35 cellular contexts compared by ENCODE assay signal in the genomic region with DNA sequence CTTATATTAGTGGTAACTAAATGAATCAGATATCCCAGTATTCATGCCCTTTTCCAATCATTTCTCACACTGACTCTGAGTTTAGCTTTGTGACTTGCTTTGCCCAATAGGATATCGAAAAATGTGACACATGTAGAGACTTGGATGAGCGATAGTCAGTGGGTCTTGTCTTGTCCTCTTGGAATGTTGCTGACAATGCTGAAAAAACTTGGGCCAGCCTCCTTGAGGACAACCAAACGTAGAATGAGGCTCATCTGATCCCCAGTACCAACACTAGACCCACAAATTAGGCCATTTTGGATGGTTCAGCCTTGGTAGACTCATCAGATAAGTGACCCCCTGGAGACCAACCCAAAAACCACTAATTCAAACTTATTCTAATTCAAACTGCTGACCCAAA.
"Had no signal": no experiment of that assay in that cellular context is flagged by ENCODE, and none has a peak within 500 bp of the region (broad histone marks: within the 10 kb centered on the region; RNA-seq: fewer than 3 reads in every experiment).

No MANE protein-coding gene starts in this region.

- DNase-seq: Karpas-422, Kasumi-1, MG63, MM.1S, MV-4-11, NCI-H1048, NCI-H1092, NCI-H1092 treated with DMSO at 0.1 percent for 48 hours, NCI-H1105, NCI-H1105 treated with DMSO at 0.1 percent for 48 hours, NCI-H1417 treated with DMSO at 0.1 percent for 48 hours, NCI-H1436, NCI-H1436 treated with DMSO at 0.1 percent for 48 hours, NCI-H146, NCI-H1694, NCI-H1694 treated with DMSO at 0.1 percent for 48 hours, NCI-H187, NCI-H187 treated with DMSO at 0.1 percent for 48 hours, NCI-H1930, NCI-H2029, NCI-H2029 treated with DMSO at 0.1 percent for 48 hours, NCI-H2081, NCI-H2081 treated with DMSO at 0.1 percent for 48 hours, NCI-H2107, NCI-H2171, NCI-H2171 treated with DMSO at 0.1 percent for 48 hours, NCI-H2227 treated with DMSO at 0.1 percent for 48 hours, NCI-H226, NCI-H345, NCI-H446, NCI-H446 treated with DMSO at 0.1 percent for 48 hours, NCI-H510A, NCI-H510A treated with DMSO at 0.1 percent for 48 hours, NCI-H524, NCI-H524 treated with DMSO at 0.1 percent for 48 hours had no signal

- H3K27me3 ChIP-seq: MG63 had no signal

- H3K36me3 ChIP-seq: MG63 had no signal

- H3K9me3 ChIP-seq: MG63 had no signal

- H3K4me3 ChIP-seq: MG63 had no signal
